In the genomic region with DNA sequence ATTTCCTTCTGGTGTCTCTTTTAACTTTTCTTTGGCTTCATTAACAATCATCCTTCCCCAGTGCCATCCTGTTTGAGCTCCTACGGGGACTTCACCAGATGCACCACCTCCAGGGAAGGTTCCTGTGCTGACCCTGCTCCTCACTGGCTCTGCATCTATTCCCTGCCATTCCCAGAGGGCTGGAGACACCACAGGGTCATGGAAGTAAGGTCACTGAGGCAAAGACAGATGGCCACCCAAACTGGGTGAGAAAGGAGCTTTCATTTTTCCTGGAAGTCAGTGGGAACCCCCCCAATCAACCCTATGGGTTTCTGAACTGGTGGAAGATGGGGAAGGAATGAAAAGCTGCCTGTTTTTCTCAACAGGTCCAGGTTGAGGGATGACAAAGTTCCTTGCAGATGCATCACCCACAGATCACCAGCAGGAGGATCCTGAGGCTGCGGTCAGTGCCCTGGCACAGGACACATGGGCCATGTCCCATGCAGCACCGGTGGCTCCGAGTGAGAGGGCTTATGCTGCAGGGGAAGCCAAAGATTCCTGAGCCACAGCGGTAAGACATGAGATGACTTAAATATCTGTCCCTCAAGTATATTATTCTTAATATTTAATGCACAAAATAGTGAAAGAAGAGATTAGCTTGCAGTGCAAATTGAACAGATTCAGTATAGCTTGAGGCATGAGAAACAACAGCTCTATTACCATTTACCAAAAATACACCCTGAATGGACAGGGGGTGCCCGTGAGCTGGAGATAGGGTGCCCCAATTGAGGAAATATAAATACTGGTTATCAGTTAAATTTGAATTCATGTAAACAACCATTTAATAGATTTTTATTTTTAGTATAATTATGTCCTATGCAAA, we compare ENCODE assay signal across 10 cellular contexts.
DNase-seq lines count a peak whose midpoint lies in the region; ATAC-seq, FAIRE-seq and TF ChIP-seq lines count a peak whose summit lies in the region.
"Had no signal": no experiment of that assay in that cellular context is flagged by ENCODE, and none has a peak within 500 bp of the region (broad histone marks: within the 10 kb centered on the region; RNA-seq: fewer than 3 reads in every experiment).

No MANE protein-coding gene starts in this region.

- no peaks in the 10 kb centered on the region for H3K79me2 ChIP-seq in GM23248 (ENCODE audit: insufficient read depth)
- H3K79me2 ChIP-seq in SK-N-SH (ENCODE audit: insufficient read depth) = no peaks in the 10 kb centered on the region

- H3K27me3 Mint-ChIP-seq in activated CD8-positive, alpha-beta T cell treated with anti-CD3 and anti-CD28 coated beads, Interleukin-2, amount 10 ng/mL, durations not matched to agents 7 days and 5 days (ENCODE audit: low read depth) = peaks cover 10% of the 10 kb centered on the region

- no peak overlapping the region for H3K27ac Mint-ChIP-seq in activated CD8-positive, alpha-beta T cell treated with anti-CD3 and anti-CD28 coated beads, Interleukin-2, amount 10 ng/mL, durations not matched to agents 7 days and 5 days

- H4K20me1 ChIP-seq in GM23248 (ENCODE audit: insufficient read depth) (no peaks in the 10 kb centered on the region), SK-N-SH (ENCODE audit: insufficient read depth) (no peaks in the 10 kb centered on the region)

- H3K4me2 ChIP-seq in GM23248 (ENCODE audit: unreplicated experiment) = no peak overlapping the region
- no peak overlapping the region for H3K4me2 ChIP-seq in SK-N-SH

- H3K9me3 Mint-ChIP-seq in activated CD8-positive, alpha-beta T cell treated with anti-CD3 and anti-CD28 coated beads, Interleukin-2, amount 10 ng/mL, durations not matched to agents 7 days and 5 days (ENCODE audit: insufficient read depth) = no peaks in the 10 kb centered on the region

- H3K36me3 ChIP-seq in GM23248 (ENCODE audit: low read depth) (no peaks in the 10 kb centered on the region), SK-N-SH (replicated peaks in 1 of 2; ENCODE audit: control insufficient read depth in 1 of 2, insufficient read depth in 2 of 2, low read length in 1 of 2) (no peaks in the 10 kb centered on the region), small intestine (ENCODE audit: control insufficient read depth in 2 of 2, insufficient read depth in 2 of 2, low read length in 2 of 2) (no peaks in the 10 kb centered on the region)

- POLR2A ChIA-PET in SK-N-SH (lab: Yijun Ruan, JAX) = no interaction called here
- POLR2A ChIA-PET in activated CD8-positive, alpha-beta T cell treated with anti-CD3 and anti-CD28 coated beads, Interleukin-2, amount 10 ng/mL, durations not matched to agents 7 days and 5 days (lab: Charles Lee) = no interaction called here

- H3K27ac ChIP-seq in GM23248 (no peak overlapping the region), SK-N-SH (ENCODE audit: low read depth in 2 of 2, low read length in 1 of 2) (no peak overlapping the region), small intestine (ENCODE audit: low read depth in 1 of 2, low read length in 1 of 2) (no peak overlapping the region)

- H3K9me2 ChIP-seq in GM23248 (ENCODE audit: insufficient read depth) (no peaks in the 10 kb centered on the region), SK-N-SH (no peaks in the 10 kb centered on the region)

- H3K9me3 ChIP-seq in GM23248 (ENCODE audit: low read depth) (no peaks in the 10 kb centered on the region), SK-N-SH (no peaks in the 10 kb centered on the region), small intestine (ENCODE audit: control insufficient read depth, low read depth) (no peaks in the 10 kb centered on the region)

- CTCF ChIA-PET in SK-N-SH (lab: Yijun Ruan, JAX) = interaction anchor here (0.6 to 3.9 kb wide), 15 partner anchors 10 to 280 kb away, joined by 3 to 13 read pairs (median 3); no protein-coding TSS in a partner anchor
- CTCF ChIA-PET in activated CD8-positive, alpha-beta T cell treated with anti-CD3 and anti-CD28 coated beads, Interleukin-2, amount 10 ng/mL, durations not matched to agents 7 days and 5 days (lab: Charles Lee) = interaction anchor here (1.0 to 2.0 kb wide), 3 partner anchors 14 to 36 kb away, joined by 3 to 7 read pairs (median 5); no protein-coding TSS in a partner anchor

- in situ Hi-C loops in GM23248 (cut with MboI) = no loop called here

- TF ChIP-seq CTCF in SK-N-SH (IDR thresholded peaks at IDR 0.05) = peak; percentile 52

- H3F3A ChIP-seq in GM23248 (ENCODE audit: insufficient read depth) (no peaks in the 10 kb centered on the region), SK-N-SH (replicated peaks; ENCODE audit: insufficient read depth) (no peaks in the 10 kb centered on the region)

- H2AFZ ChIP-seq in GM23248 (no peak overlapping the region), SK-N-SH (ENCODE audit: low read depth) (no peak overlapping the region)

- TF ChIP-seq RAD21 in SK-N-SH (IDR thresholded peaks at IDR 0.05; ENCODE audit: low read length) = no peak

- peaks cover 3% of the 10 kb centered on the region for H3K36me3 Mint-ChIP-seq in activated CD8-positive, alpha-beta T cell treated with anti-CD3 and anti-CD28 coated beads, Interleukin-2, amount 10 ng/mL, durations not matched to agents 7 days and 5 days (ENCODE audit: low read depth)

- FAIRE-seq in small intestine (lab: Jason Lieb, UNC) = no peak

- DNase-seq in AG08395 (ENCODE audit: low spot score) = peak; percentile 30
- peak; percentile 21 for DNase-seq in GM23248
- peak; percentile 30 for DNase-seq in SK-N-SH
- peak; percentile 57 for DNase-seq in iPS-NIHi7 (ENCODE audit: extremely low spot score)
- no peak for DNase-seq in activated CD8-positive, alpha-beta T cell treated with anti-CD3 and anti-CD28 coated beads, Interleukin-2, amount 10 ng/mL, durations not matched to agents 7 days and 5 days
- DNase-seq in activated CD4-positive, alpha-beta T cell treated with anti-CD3 and anti-CD28 coated beads for 4 hours = no peak
- DNase-seq in small intestine = no peak
- DNase-seq: activated CD4-positive, alpha-beta T cell treated with anti-CD3 and anti-CD28 coated beads for 1 hour; NCI-H446 had no signal

- H3K4me3 Mint-ChIP-seq in activated CD8-positive, alpha-beta T cell treated with anti-CD3 and anti-CD28 coated beads, Interleukin-2, amount 10 ng/mL, durations not matched to agents 7 days and 5 days = no peak overlapping the region

- H3K4me3 ChIP-seq in GM23248 (no peak overlapping the region), SK-N-SH (ENCODE audit: low read depth in 2 of 2, low read length in 1 of 2) (no peak overlapping the region), small intestine (ENCODE audit: low read depth in 1 of 2, low read length in 2 of 2) (no peak overlapping the region)

- no peak for ATAC-seq in activated CD8-positive, alpha-beta T cell treated with anti-CD3 and anti-CD28 coated beads, Interleukin-2, amount 10 ng/mL, durations not matched to agents 7 days and 5 days
- ATAC-seq in GM18909 (IDR thresholded peaks at IDR 0.05; ENCODE audit: poor library complexity, unreplicated experiment) = no peak

- no peak for TF ChIP-seq EP300 in SK-N-SH (IDR thresholded peaks at IDR 0.05; ENCODE audit: borderline replicate concordance in 1 of 2, low read depth in 1 of 2, low read length in 1 of 2)

- H3K27me3 ChIP-seq in GM23248 (replicated peaks; ENCODE audit: insufficient read depth) (peaks cover 7% of the 10 kb centered on the region; the same call in 1 of the 2 replicates), SK-N-SH (ENCODE audit: insufficient read depth) (no peaks in the 10 kb centered on the region), small intestine (ENCODE audit: control insufficient read depth in 2 of 2, insufficient read depth in 2 of 2, low read length in 2 of 2) (no peaks in the 10 kb centered on the region)

- 26 to 32% methylated on average over 6 of the region's 6 CpGs for WGBS in GM23248 (ENCODE audit: low coverage in 1 of 2, low lambda C conversion rate in 2 of 2, missing lambda C conversion rate in 2 of 2), 2 experiments
- 7% methylated on average over 6 of the region's 6 CpGs for WGBS in SK-N-SH (ENCODE audit: low lambda C conversion rate)
- 41 to 55% (median 53%) methylated on average over 6 of the region's 6 CpGs for WGBS in small intestine, 3 donors

- peaks cover 13% of the 10 kb centered on the region for H3K4me1 Mint-ChIP-seq in activated CD8-positive, alpha-beta T cell treated with anti-CD3 and anti-CD28 coated beads, Interleukin-2, amount 10 ng/mL, durations not matched to agents 7 days and 5 days (ENCODE audit: low read depth)

- no peak overlapping the region for H3K9ac ChIP-seq in GM23248
- no peak overlapping the region for H3K9ac ChIP-seq in SK-N-SH

- H3K4me1 ChIP-seq in GM23248 (ENCODE audit: insufficient read depth) (no peaks in the 10 kb centered on the region), SK-N-SH (ENCODE audit: control insufficient read depth in 1 of 2, insufficient read depth in 2 of 2, low read depth in 1 of 2, low read length in 1 of 2) (no peaks in the 10 kb centered on the region; a peak in 1 of 4 replicates), small intestine (ENCODE audit: control insufficient read depth in 2 of 2, insufficient read depth in 1 of 2, low read depth in 1 of 2, low read length in 1 of 2) (no peaks in the 10 kb centered on the region)

TF ChIP-seq in SK-N-SH, 30 proteins besides CTCF, POLR2A, EP300 and RAD21 (continues in another document):
- TF ChIP-seq TAF1 (IDR thresholded peaks at IDR 0.05; ENCODE audit: borderline replicate concordance, low read depth, low read length) (no peak), MXI1 (IDR thresholded peaks at IDR 0.05; ENCODE audit: low read depth, low read length) (no peak), NFIC (IDR thresholded peaks at IDR 0.05; ENCODE audit: borderline replicate concordance) (no peak), CHD2 (IDR thresholded peaks at IDR 0.05; ENCODE audit: low read length, partially characterized antibody) (no peak), SMC3 (IDR thresholded peaks at IDR 0.05; ENCODE audit: low read depth, low read length) (no peak), POLR2AphosphoS5 (IDR thresholded peaks at IDR 0.05; ENCODE audit: low read depth, low read length) (no peak), JUND (IDR thresholded peaks at IDR 0.05) (no peak), RXRA (IDR thresholded peaks at IDR 0.05; ENCODE audit: borderline replicate concordance, low read depth) (no peak), YY1 (IDR thresholded peaks at IDR 0.05; ENCODE audit: low read depth) (no peak), EZH2phosphoT487 (IDR thresholded peaks at IDR 0.05; ENCODE audit: borderline replicate concordance, low read depth) (no peak), FOXJ3 (CRISPR knock-in tag; IDR thresholded peaks at IDR 0.05) (no peak)
- TF ChIP-seq, protein P1, sequence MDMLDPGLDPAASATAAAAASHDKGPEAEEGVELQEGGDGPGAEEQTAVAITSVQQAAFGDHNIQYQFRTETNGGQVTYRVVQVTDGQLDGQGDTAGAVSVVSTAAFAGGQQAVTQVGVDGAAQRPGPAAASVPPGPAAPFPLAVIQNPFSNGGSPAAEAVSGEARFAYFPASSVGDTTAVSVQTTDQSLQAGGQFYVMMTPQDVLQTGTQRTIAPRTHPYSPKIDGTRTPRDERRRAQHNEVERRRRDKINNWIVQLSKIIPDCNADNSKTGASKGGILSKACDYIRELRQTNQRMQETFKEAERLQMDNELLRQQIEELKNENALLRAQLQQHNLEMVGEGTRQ (IDR thresholded peaks at IDR 0.05; ENCODE audit: borderline replicate concordance, low read depth, low read length) = no peak

Comparison
In these comparisons a context has a peak if more than half of its experiments do, and no peak if none do; other contexts are left out.
1. DNase-seq: peak in AG08395 (single experiment), GM23248 (single experiment), SK-N-SH (single experiment) and iPS-NIHi7 (single experiment); none in activated CD8-positive, alpha-beta T cell treated with anti-CD3 and anti-CD28 coated beads, Interleukin-2, amount 10 ng/mL, durations not matched to agents 7 days and 5 days (single experiment), activated CD4-positive, alpha-beta T cell treated with anti-CD3 and anti-CD28 coated beads for 4 hours (0 of 2) and small intestine (single experiment).